ENCODE assay signal across 37 cellular contexts in the genomic region with DNA sequence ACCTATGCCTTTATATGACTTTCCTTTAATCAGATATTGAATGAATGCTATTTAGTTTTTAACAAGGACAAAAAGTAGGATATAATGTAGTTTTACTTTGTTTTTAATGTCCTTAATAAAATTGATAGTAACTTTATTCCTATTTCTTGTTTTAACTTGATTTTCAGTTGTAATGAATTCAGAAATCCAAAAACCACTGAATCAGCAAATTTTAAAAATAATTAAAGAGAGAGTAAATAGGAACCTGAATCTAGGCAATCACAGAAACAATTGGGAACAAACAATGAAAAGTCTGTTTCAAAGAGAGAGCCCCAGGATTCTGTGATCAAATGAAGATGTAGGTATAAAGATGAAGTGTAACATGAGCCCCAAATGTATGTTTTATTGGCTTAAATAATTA.
"Had no signal": no experiment of that assay in that cellular context is flagged by ENCODE, and none has a peak within 500 bp of the region (broad histone marks: within the 10 kb centered on the region; RNA-seq: fewer than 3 reads in every experiment).

No MANE protein-coding gene starts in this region.

- H3K4me3 ChIP-seq: adrenal gland, body of pancreas, breast epithelium had no signal

- ATAC-seq: activated CD8-positive, alpha-beta T cell treated with anti-CD3 and anti-CD28 coated beads for 36 hours; activated naive CD4-positive, alpha-beta T cell treated with anti-CD3 and anti-CD28 coated beads, Interleukin-2, amount 50 U/mL, for 72 hours; activated T-cell treated with anti-CD3 and anti-CD28 coated beads, Interleukin-2, amount 50 U/mL, for 4 hours; activated T-cell treated with anti-CD3 and anti-CD28 coated beads, Interleukin-2, amount 50 U/mL, for 72 hours; activated T-helper 17 cell treated with anti-CD3 and anti-CD28 coated beads, Interleukin-2, amount 50 U/mL, for 72 hours; body of pancreas had no signal

- FAIRE-seq: astrocyte, TTC549 had no signal

- H3K27me3 Mint-ChIP-seq: activated B cell treated with CpG ODN at 0.5 μM for 24 hours; activated CD4-positive, alpha-beta memory T cell treated with anti-CD3 and anti-CD28 coated beads for 36 hours; activated CD4-positive, alpha-beta T cell treated with anti-CD3 and anti-CD28 coated beads, Interleukin-2, amount 10 ng/mL, durations not matched to agents 24 days and 14 days; activated CD8-positive, alpha-beta T cell treated with anti-CD3 and anti-CD28 coated beads for 36 hours; activated naive CD8-positive, alpha-beta T cell treated with anti-CD3 and anti-CD28 coated beads for 36 hours; activated T-helper 17 cell treated with anti-CD3 and anti-CD28 coated beads, Interleukin-2, amount 50 U/mL, for 72 hours had no signal

- H3K27ac Mint-ChIP-seq: activated B cell treated with CpG ODN at 0.5 μM for 24 hours; activated CD4-positive, alpha-beta memory T cell treated with anti-CD3 and anti-CD28 coated beads for 36 hours; activated CD4-positive, alpha-beta T cell treated with anti-CD3 and anti-CD28 coated beads, Interleukin-2, amount 10 ng/mL, durations not matched to agents 24 days and 14 days; activated CD8-positive, alpha-beta T cell treated with anti-CD3 and anti-CD28 coated beads for 36 hours; activated naive CD4-positive, alpha-beta T cell treated with anti-CD3 and anti-CD28 coated beads for 36 hours; activated naive CD4-positive, alpha-beta T cell treated with anti-CD3 and anti-CD28 coated beads, Interleukin-2, amount 50 U/mL, for 72 hours; activated naive CD8-positive, alpha-beta T cell treated with anti-CD3 and anti-CD28 coated beads for 36 hours; activated T-cell treated with anti-CD3 and anti-CD28 coated beads, Interleukin-2, amount 50 U/mL, for 72 hours; activated T-helper 1 cell treated with anti-CD3 and anti-CD28 coated beads, Interleukin-12 subunit alpha, Interleukin-12 subunit beta, Interleukin-2, Interleukin-4 antibody, amounts not matched to agents 30 ng/mL and 10 ng/mL and 1 ng/mL, durations not matched to agents 14 hours and 24 hours and 36 hours; activated T-helper 17 cell treated with anti-CD3 and anti-CD28 coated beads, Interleukin-2, amount 50 U/mL, for 72 hours; T-helper 1 cell treated with Interleukin-12 subunit alpha and Interleukin-12 subunit beta and Interleukin-4 antibody, amounts not matched to agents 30 μg/mL and 1 μg/mL, for 36 hours; T-helper 2 cell treated with Interferon-gamma antibody and Interleukin-4, amounts not matched to agents 5 μg/mL and 100 μg/mL, for 36 hours had no signal

- H3K36me3 Mint-ChIP-seq: activated CD4-positive, alpha-beta memory T cell treated with anti-CD3 and anti-CD28 coated beads for 36 hours; activated naive CD4-positive, alpha-beta T cell treated with anti-CD3 and anti-CD28 coated beads, Interleukin-2, amount 50 U/mL, for 72 hours; activated naive CD8-positive, alpha-beta T cell treated with anti-CD3 and anti-CD28 coated beads for 36 hours had no signal

- H3K9me3 Mint-ChIP-seq: activated B cell treated with CpG ODN at 0.5 μM for 24 hours; activated CD4-positive, alpha-beta T cell treated with anti-CD3 and anti-CD28 coated beads, Interleukin-2, amount 10 ng/mL, durations not matched to agents 24 days and 14 days had no signal

- DNase-seq: activated B cell treated with CpG ODN at 0.5 μM for 24 hours; activated CD4-positive, alpha-beta memory T cell treated with anti-CD3 and anti-CD28 coated beads for 36 hours; activated CD4-positive, alpha-beta T cell treated with anti-CD3 and anti-CD28 coated beads for 4 hours; activated CD4-positive, alpha-beta T cell treated with anti-CD3 and anti-CD28 coated beads, Interleukin-2, amount 10 ng/mL, durations not matched to agents 24 days and 14 days; activated CD4-positive, alpha-beta T cell treated with anti-CD3 and anti-CD28 coated beads, Interleukin-2, amount 50 U/mL, for 1 hour; activated CD4-positive, alpha-beta T cell treated with anti-CD3 and anti-CD28 coated beads, Interleukin-2, amount 50 U/mL, for 4 hours; activated CD4-positive, CD25-positive, alpha-beta regulatory T cell treated with anti-CD3 and anti-CD28 coated beads, Interleukin-2, amount 50 U/mL, for 72 hours; activated CD8-positive, alpha-beta memory T cell treated with anti-CD3 and anti-CD28 coated beads, Interleukin-2, amount 50 U/mL, for 4 hours; activated CD8-positive, alpha-beta T cell treated with anti-CD3 and anti-CD28 coated beads for 36 hours; activated effector memory CD4-positive, alpha-beta T cell treated with anti-CD3 and anti-CD28 coated beads, Interleukin-2, amount 50 U/mL, for 16 hours; activated gamma-delta T cell treated with Interleukin-2 at 50 U/mL for 16 hours; activated naive CD4-positive, alpha-beta T cell; activated naive CD4-positive, alpha-beta T cell treated with anti-CD3 and anti-CD28 coated beads for 36 hours; activated naive CD4-positive, alpha-beta T cell treated with anti-CD3 and anti-CD28 coated beads, Interleukin-2, amount 50 U/mL, for 16 hours; activated naive CD8-positive, alpha-beta T cell treated with anti-CD3 and anti-CD28 coated beads for 36 hours; activated T-cell treated with anti-CD3 and anti-CD28 coated beads for 4 hours; activated T-cell treated with anti-CD3 and anti-CD28 coated beads, Interleukin-2, amount 50 U/mL, for 1 hour; activated T-cell treated with anti-CD3 and anti-CD28 coated beads, Interleukin-2, amount 50 U/mL, for 4 hours; activated T-cell treated with anti-CD3 and anti-CD28 coated beads, Interleukin-2, amount 50 U/mL, for 72 hours; adrenal gland; amniotic stem cell; aorta; body of pancreas; brain microvascular endothelial cell; central memory CD4-positive, alpha-beta T cell; T-helper 1 cell; T-helper 2 cell; T-helper 9 cell had no signal

- H3K4me1 ChIP-seq: adrenal gland, body of pancreas, breast epithelium had no signal

- H3K27me3 ChIP-seq: adrenal gland, body of pancreas, brain microvascular endothelial cell, breast epithelium had no signal

- H3K4me1 Mint-ChIP-seq: activated B cell treated with CpG ODN at 0.5 μM for 24 hours; activated CD4-positive, alpha-beta T cell treated with anti-CD3 and anti-CD28 coated beads, Interleukin-2, amount 10 ng/mL, durations not matched to agents 24 days and 14 days; activated naive CD8-positive, alpha-beta T cell treated with anti-CD3 and anti-CD28 coated beads for 36 hours; activated T-helper 17 cell treated with anti-CD3 and anti-CD28 coated beads, Interleukin-2, amount 50 U/mL, for 72 hours had no signal

- H3K4me3 Mint-ChIP-seq: activated B cell treated with CpG ODN at 0.5 μM for 24 hours; activated CD4-positive, alpha-beta memory T cell treated with anti-CD3 and anti-CD28 coated beads for 36 hours; activated CD4-positive, alpha-beta T cell treated with anti-CD3 and anti-CD28 coated beads, Interleukin-2, amount 10 ng/mL, durations not matched to agents 24 days and 14 days; activated CD8-positive, alpha-beta T cell treated with anti-CD3 and anti-CD28 coated beads for 36 hours; activated naive CD4-positive, alpha-beta T cell treated with anti-CD3 and anti-CD28 coated beads for 36 hours; activated naive CD8-positive, alpha-beta T cell treated with anti-CD3 and anti-CD28 coated beads for 36 hours; activated T-cell treated with anti-CD3 and anti-CD28 coated beads, Interleukin-2, amount 50 U/mL, for 4 hours; activated T-cell treated with anti-CD3 and anti-CD28 coated beads, Interleukin-2, amount 50 U/mL, for 72 hours; activated T-helper 1 cell treated with anti-CD3 and anti-CD28 coated beads, Interleukin-12 subunit alpha, Interleukin-12 subunit beta, Interleukin-2, Interleukin-4 antibody, amounts not matched to agents 30 ng/mL and 10 ng/mL and 1 ng/mL, durations not matched to agents 14 hours and 24 hours and 36 hours; activated T-helper 17 cell treated with anti-CD3 and anti-CD28 coated beads, Interleukin-2, amount 50 U/mL, for 72 hours; T-helper 1 cell treated with Interleukin-12 subunit alpha and Interleukin-12 subunit beta and Interleukin-4 antibody, amounts not matched to agents 30 μg/mL and 1 μg/mL, for 36 hours; T-helper 2 cell treated with Interferon-gamma antibody and Interleukin-4, amounts not matched to agents 5 μg/mL and 100 μg/mL, for 36 hours had no signal

- H3K36me3 ChIP-seq: adrenal gland, brain microvascular endothelial cell, breast epithelium had no signal

- H3K9me3 ChIP-seq: adrenal gland, body of pancreas, breast epithelium had no signal

- H3K27ac ChIP-seq: adrenal gland, body of pancreas, brain microvascular endothelial cell, breast epithelium, VCaP had no signal
